ENCODE assay signal across 36 cellular contexts in the genomic region with DNA sequence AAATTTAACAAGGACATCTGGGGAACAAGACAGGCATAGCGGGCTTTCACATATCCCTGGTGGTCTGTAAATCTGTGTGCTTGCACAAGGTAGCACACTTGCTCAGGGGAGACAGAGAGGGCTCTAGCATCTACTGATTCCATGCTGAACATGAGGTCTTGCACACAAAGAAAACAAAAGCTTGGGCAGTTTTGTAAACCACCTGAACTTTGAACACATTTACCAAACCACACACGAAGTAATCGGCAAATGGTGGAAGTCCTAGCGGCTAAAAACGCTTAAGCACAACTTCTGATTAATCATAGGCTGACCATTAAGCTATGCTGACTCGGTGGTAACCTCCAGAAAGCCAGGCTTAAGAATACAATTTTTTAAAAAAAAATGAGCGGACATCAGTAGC. TPM values are rescaled to one million over a fixed set of nuclear protein-coding genes. Genes with fewer than 3 reads are reported as not detected.
"Had no signal": no experiment of that assay in that cellular context is flagged by ENCODE, and none has a peak within 500 bp of the region (broad histone marks: within the 10 kb centered on the region; RNA-seq: fewer than 3 reads in every experiment).

No MANE protein-coding gene starts in this region.

- H3K36me3 ChIP-seq: esophagus squamous epithelium, gastroesophageal sphincter had no signal

- H3K4me1 ChIP-seq: body of pancreas, esophagus squamous epithelium, gastroesophageal sphincter had no signal

- H3K27me3 ChIP-seq: body of pancreas, esophagus squamous epithelium, gastroesophageal sphincter had no signal

- ATAC-seq: activated naive CD4-positive, alpha-beta T cell treated with anti-CD3 and anti-CD28 coated beads, Interleukin-2, amount 50 U/mL, for 72 hours; activated T-cell treated with anti-CD3 and anti-CD28 coated beads, Interleukin-2, amount 50 U/mL, for 72 hours; body of pancreas; effector memory CD8-positive, alpha-beta T cell; gastroesophageal sphincter; WTC11 had no signal

- H3K9me3 ChIP-seq: body of pancreas, esophagus squamous epithelium, gastroesophageal sphincter had no signal

- H3K4me3 ChIP-seq: body of pancreas, esophagus squamous epithelium, gastroesophageal sphincter had no signal

- DNase-seq: activated CD4-positive, alpha-beta memory T cell treated with anti-CD3 and anti-CD28 coated beads, Interleukin-2, amount 10 ng/mL, durations not matched to agents 7 days and 5 days; activated CD4-positive, alpha-beta T cell treated with anti-CD3 and anti-CD28 coated beads for 1 hour; activated CD4-positive, alpha-beta T cell treated with anti-CD3 and anti-CD28 coated beads for 4 hours; activated CD4-positive, alpha-beta T cell treated with anti-CD3 and anti-CD28 coated beads, Interleukin-2, amount 10 ng/mL, durations not matched to agents 7 days and 5 days; activated CD4-positive, alpha-beta T cell treated with anti-CD3 and anti-CD28 coated beads, Interleukin-2, amount 50 U/mL, for 4 hours; activated CD8-positive, alpha-beta memory T cell treated with anti-CD3 and anti-CD28 coated beads, Interleukin-2, amount 50 U/mL, for 48 hours; activated gamma-delta T cell; activated naive CD4-positive, alpha-beta T cell; activated naive CD4-positive, alpha-beta T cell treated with anti-CD3 and anti-CD28 coated beads, Interleukin-2, amount 10 ng/mL, durations not matched to agents 7 days and 5 days; activated naive CD8-positive, alpha-beta T cell treated with anti-CD3 and anti-CD28 coated beads, Interleukin-2, amount 10 ng/mL, durations not matched to agents 7 days and 5 days; activated T-cell treated with anti-CD3 and anti-CD28 coated beads for 4 hours; activated T-cell treated with anti-CD3 and anti-CD28 coated beads, Interleukin-2, amount 50 U/mL, for 24 hours; activated T-cell treated with anti-CD3 and anti-CD28 coated beads, Interleukin-2, amount 50 U/mL, for 72 hours; amygdala; aorta; body of pancreas; cortex of kidney; dermis blood vessel endothelial cell; effector CD4-positive, alpha-beta T cell; effector memory CD8-positive, alpha-beta T cell; esophagus squamous epithelium; foreskin melanocyte; T-helper 2 cell had no signal

- FAIRE-seq: colon had no signal

- H3K27ac ChIP-seq: body of pancreas, epithelial cell of prostate, esophagus squamous epithelium, gastroesophageal sphincter, VCaP had no signal

RNA-seq across cellular contexts. Expression of gene AKAP4, which starts 52.8 kb away (rescaled TPM):
- total RNA-seq: activated CD4-positive, alpha-beta memory T cell treated with anti-CD3 and anti-CD28 coated beads, Interleukin-2, amount 10 ng/mL, durations not matched to agents 7 days and 5 days; activated CD4-positive, alpha-beta T cell treated with anti-CD3 and anti-CD28 coated beads, Interleukin-2, amount 10 ng/mL, durations not matched to agents 7 days and 5 days; activated naive CD4-positive, alpha-beta T cell treated with anti-CD3 and anti-CD28 coated beads, Interleukin-2, amount 50 U/mL, for 72 hours; activated naive CD8-positive, alpha-beta T cell treated with anti-CD3 and anti-CD28 coated beads, Interleukin-2, amount 10 ng/mL, durations not matched to agents 7 days and 5 days; activated T-cell treated with anti-CD3 and anti-CD28 coated beads, Interleukin-2, amount 50 U/mL, for 72 hours; aorta; body of pancreas; chondrocyte; dermis blood vessel endothelial cell; esophagus squamous epithelium; fibroblast of lung; fibroblast of villous mesenchyme; gastroesophageal sphincter; glomerular endothelial cell; T-helper 1 cell treated with Interleukin-12 subunit alpha and Interleukin-12 subunit beta and Interleukin-4 antibody, amounts not matched to agents 30 ng/mL and 1 ng/mL, for 36 hours; WTC11 had no signal
- polyA plus RNA-seq: adipose tissue, aorta, esophagus, fibroblast of lung had no signal

RNA-seq across cellular contexts. Expression of gene CCNB3, which starts 56.6 kb away (rescaled TPM):
- total RNA-seq: dermis blood vessel endothelial cell had no signal
- polyA plus RNA-seq: aorta had no signal
